Comparison of ENCODE assay signal across 1 cellular context in genomic region chr20:58209652-58210397, GRCh38.
TF ChIP-seq lines count a peak whose summit lies in the region.

No MANE protein-coding gene starts in this region.

TF ChIP-seq in K562, 482 proteins besides CTCF, POLR2A, EP300 and RAD21 (continued from another document and continues in another):
- TF ChIP-seq DLX4 (CRISPR knock-in tag; IDR thresholded peaks at IDR 0.05), result no peak
- peak; percentile 49 to 58; a peak in 3 of 4 replicates for TF ChIP-seq MNT (conservative IDR thresholded peaks at IDR 0.05)
- no peak for TF ChIP-seq JUNB (CRISPR knock-in tag; conservative IDR thresholded peaks at IDR 0.05)
- TF ChIP-seq CHD4 (IDR thresholded peaks at IDR 0.05; ENCODE audit: insufficient read depth, insufficient replicate concordance, low read depth, low read length, poor library complexity, severe bottlenecking), result no peak
- no peak for TF ChIP-seq STAT6 (CRISPR knock-in tag; IDR thresholded peaks at IDR 0.05)
- TF ChIP-seq ZNF398 (CRISPR knock-in tag; IDR thresholded peaks at IDR 0.05), result no peak
- peak; percentile 68 for TF ChIP-seq EGR1 (conservative IDR thresholded peaks at IDR 0.05)
- no peak for TF ChIP-seq SIN3A (IDR thresholded peaks at IDR 0.05; ENCODE audit: borderline replicate concordance in 2 of 2, control insufficient read depth in 1 of 2, low read depth in 2 of 2, low read length in 2 of 2)
- TF ChIP-seq KAT7 (CRISPR knock-in tag; IDR thresholded peaks at IDR 0.05; ENCODE audit: borderline replicate concordance), result no peak
- TF ChIP-seq SOX6 (IDR thresholded peaks at IDR 0.05), result 0 out of 2 replicates have a peak, but pooled peaks have one; percentile 12
- TF ChIP-seq STAG1 (CRISPR knock-in tag; IDR thresholded peaks at IDR 0.05; ENCODE audit: borderline replicate concordance), result peak; percentile 97
- TF ChIP-seq RERE (CRISPR knock-in tag; IDR thresholded peaks at IDR 0.05; ENCODE audit: borderline replicate concordance), result no peak
- 0 out of 2 replicates have a peak, but pooled peaks have one; percentile 39 for TF ChIP-seq RBM14 (IDR thresholded peaks at IDR 0.05; ENCODE audit: borderline replicate concordance, insufficient read depth, low read depth, low read length)
- TF ChIP-seq ZNF165 (CRISPR knock-in tag; IDR thresholded peaks at IDR 0.05; ENCODE audit: borderline replicate concordance), result no peak
- TF ChIP-seq NEUROD1 (IDR thresholded peaks at IDR 0.05; ENCODE audit: borderline replicate concordance, low read depth, low read length, partially characterized antibody), result no peak
- no peak for TF ChIP-seq E2F4 (CRISPR knock-in tag; IDR thresholded peaks at IDR 0.05; ENCODE audit: low read depth)
- no peak for TF ChIP-seq ZBTB9 (CRISPR knock-in tag; IDR thresholded peaks at IDR 0.05)
- no peak for TF ChIP-seq ZNF644 (tag; IDR thresholded peaks at IDR 0.05; ENCODE audit: low read depth)
- no peak for TF ChIP-seq FOXA3 (CRISPR knock-in tag; conservative IDR thresholded peaks at IDR 0.05 in 1 of 2, IDR thresholded peaks at IDR 0.05 in 1 of 2)
- no peak for TF ChIP-seq CREB1 (IDR thresholded peaks at IDR 0.05)
- TF ChIP-seq CREB1 (CRISPR knock-in tag; IDR thresholded peaks at IDR 0.05), result no peak
- no peak for TF ChIP-seq MXD1 (CRISPR knock-in tag; IDR thresholded peaks at IDR 0.05; ENCODE audit: borderline replicate concordance, poor library complexity, severe bottlenecking)
- TF ChIP-seq HBP1 (CRISPR knock-in tag; IDR thresholded peaks at IDR 0.05), result no peak
- TF ChIP-seq XRCC5 (IDR thresholded peaks at IDR 0.05; ENCODE audit: low read depth, low read length), result peak; percentile 96
- no peak for TF ChIP-seq PTTG1 (tag; IDR thresholded peaks at IDR 0.05; ENCODE audit: low read depth)
- TF ChIP-seq ZBTB26 (CRISPR knock-in tag; IDR thresholded peaks at IDR 0.05), result no peak
- TF ChIP-seq HIVEP1 (CRISPR knock-in tag; IDR thresholded peaks at IDR 0.05), result no peak
- no peak for TF ChIP-seq ZNF124 (CRISPR knock-in tag; IDR thresholded peaks at IDR 0.05)
- TF ChIP-seq PRDM10 (IDR thresholded peaks at IDR 0.05; ENCODE audit: partially characterized antibody), result no peak
- TF ChIP-seq PHTF2 (CRISPR knock-in tag; IDR thresholded peaks at IDR 0.05), result no peak
- no peak for TF ChIP-seq TAF9B (IDR thresholded peaks at IDR 0.05; ENCODE audit: partially characterized antibody)
- TF ChIP-seq ZNF217 (CRISPR knock-in tag; IDR thresholded peaks at IDR 0.05), result no peak
- TF ChIP-seq POU5F1 (IDR thresholded peaks at IDR 0.05; ENCODE audit: borderline replicate concordance, low read depth, low read length, partially characterized antibody), result no peak
- no peak for TF ChIP-seq ZC3H11A (IDR thresholded peaks at IDR 0.05; ENCODE audit: low read depth, low read length)
- TF ChIP-seq NUFIP1 (IDR thresholded peaks at IDR 0.05; ENCODE audit: partially characterized antibody), result no peak
